19 cellular contexts compared by ENCODE assay signal in the genomic region with DNA sequence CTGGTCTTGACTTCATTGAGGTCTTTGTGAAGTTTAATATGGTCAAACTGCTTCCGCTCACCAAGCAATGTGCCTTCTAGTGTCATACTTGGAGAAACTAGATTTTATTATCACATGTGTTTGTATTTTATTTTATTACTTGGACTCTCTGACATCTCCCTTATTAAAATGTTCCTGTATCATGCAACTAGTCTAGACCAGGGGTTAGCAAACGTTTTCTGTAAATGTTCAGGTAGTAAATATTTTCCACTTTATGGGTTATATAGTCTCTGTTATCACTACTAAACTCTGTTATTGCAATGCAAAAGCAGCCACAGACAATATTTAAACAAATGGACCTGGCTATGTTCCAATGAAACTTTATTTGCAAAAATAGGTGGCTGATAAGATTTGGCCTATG.
DNase-seq lines count a peak whose midpoint lies in the region; ATAC-seq, FAIRE-seq and TF ChIP-seq lines count a peak whose summit lies in the region.
"Had no signal": no experiment of that assay in that cellular context is flagged by ENCODE, and none has a peak within 500 bp of the region (broad histone marks: within the 10 kb centered on the region; RNA-seq: fewer than 3 reads in every experiment).

No MANE protein-coding gene starts in this region.

- H3K9me3 ChIP-seq in mucosa of descending colon = no peaks in the 10 kb centered on the region
- H3K9me3 ChIP-seq: BLaER1, Caco-2, HAP-1 had no signal

- DNase-seq in LNCaP clone FGC (ENCODE audit: low read depth) (peak; percentile 51), mucosa of descending colon (no peak), putamen (ENCODE audit: low spot score) (no peak), NCI-H1048 (lab: John Stamatoyannopoulos, UW) (no peak), HTR-8/SVneo (ENCODE audit: insufficient read length, low spot score) (no peak)
- DNase-seq: Caco-2; CD4-positive, CD25-positive, alpha-beta regulatory T cell; CD8-positive, alpha-beta T cell; DMS153; DND-41; GOT3; HFFc6 had no signal

- FAIRE-seq in colon (lab: Jason Lieb, UNC) (peak; percentile 80), HTR-8/SVneo (lab: Jason Lieb, UNC) (no peak)
- FAIRE-seq: A204.1, G401.6, GM12892, H54 had no signal

- H3K4me3 ChIP-seq in LNCaP clone FGC (ENCODE audit: low read depth, low read length) (no peak overlapping the region), mucosa of descending colon (no peak overlapping the region)
- H3K4me3 ChIP-seq: BLaER1, HAP-1 had no signal

- H3K4me1 ChIP-seq in mucosa of descending colon (ENCODE audit: low read depth) = no peaks in the 10 kb centered on the region
- H3K4me1 ChIP-seq: Caco-2 had no signal

- peak; percentile 73 for ATAC-seq in mucosa of descending colon
- ATAC-seq: CD8-positive, alpha-beta T cell had no signal

- TF ChIP-seq CTCF in LNCaP clone FGC (IDR thresholded peaks at IDR 0.05; ENCODE audit: control insufficient read depth, extremely low read depth, insufficient read depth) (no peak), mucosa of descending colon (IDR thresholded peaks at IDR 0.05) (no peak)

- no peaks in the 10 kb centered on the region for H3K36me3 ChIP-seq in mucosa of descending colon (ENCODE audit: low read depth)
- H3K36me3 ChIP-seq: BLaER1, HAP-1 had no signal

- intact Hi-C loops in mucosa of descending colon (cut with DNase I, micrococcal nuclease) = no loop called here
